In genomic region chr3:20099020-20099539, GRCh38 we compare ENCODE assay signal across 16 cellular contexts. TPM values are rescaled to one million over a fixed set of nuclear protein-coding genes. Genes with fewer than 3 reads are reported as not detected.
A peak's percentile ranks its signal among the peaks of the same experiment; 100 is the strongest.
DNase-seq lines count a peak whose midpoint lies in the region; ATAC-seq and TF ChIP-seq lines count a peak whose summit lies in the region.
"Had no signal": no experiment of that assay in that cellular context is flagged by ENCODE, and none has a peak within 500 bp of the region (broad histone marks: within the 10 kb centered on the region; RNA-seq: fewer than 3 reads in every experiment).

No MANE protein-coding gene starts in this region.

- no peak for DNase-seq in CD4-positive, CD25-positive, alpha-beta regulatory T cell
- DNase-seq in T-helper 17 cell = no peak
- DNase-seq in coronary artery (ENCODE audit: low spot score) = no peak
- DNase-seq in neural progenitor cell (ENCODE audit: low spot score) = peak; percentile 18
- no peak for DNase-seq in NOMO-1 treated with DMSO at 0.1 percent for 48 hours (lab: John Stamatoyannopoulos, UW; ENCODE audit: unreplicated experiment)
- DNase-seq in kidney glomerular epithelial cell (lab: John Stamatoyannopoulos, UW) = no peak
- no peak for DNase-seq in erythroblast (lab: John Stamatoyannopoulos, UW)
- DNase-seq in GM20000 (ENCODE audit: low spot score) = no peak
- DNase-seq: activated gamma-delta T cell, COR-L47, NCI-H2227 treated with DMSO at 0.1 percent for 48 hours had no signal

- peaks cover 52% of the 10 kb centered on the region for H3K36me3 Mint-ChIP-seq in CD4-positive, CD25-positive, alpha-beta regulatory T cell
- H3K36me3 Mint-ChIP-seq in T-helper 17 cell (ENCODE audit: low read depth) (peaks cover 6% of the 10 kb centered on the region), neural progenitor cell (no peaks in the 10 kb centered on the region)

- no peak overlapping the region for H3K9ac ChIP-seq in neural progenitor cell

- no peak overlapping the region for H2AFZ ChIP-seq in neural progenitor cell (replicated peaks)

- H3K9me3 ChIP-seq in CD4-positive, CD25-positive, alpha-beta regulatory T cell (ENCODE audit: control insufficient read depth in 2 of 2, low read length in 2 of 2) = no peaks in the 10 kb centered on the region
- H3K9me3 ChIP-seq in T-helper 17 cell (ENCODE audit: control insufficient read depth, low read length, poor library complexity, severe bottlenecking) (no peaks in the 10 kb centered on the region), neural progenitor cell (ENCODE audit: low read depth) (no peaks in the 10 kb centered on the region)
- H3K9me3 ChIP-seq: esophagus muscularis mucosa, right atrium auricular region had no signal

- peaks cover 34 to 75% (median 61%) of the 10 kb centered on the region in 4 donors for H3K4me1 Mint-ChIP-seq in CD4-positive, CD25-positive, alpha-beta regulatory T cell
- peaks cover 33% of the 10 kb centered on the region for H3K4me1 Mint-ChIP-seq in T-helper 17 cell
- peaks cover 7% of the 10 kb centered on the region for H3K4me1 Mint-ChIP-seq in neural progenitor cell

- peaks cover 13% of the 10 kb centered on the region for H3F3A ChIP-seq in neural progenitor cell (ENCODE audit: low read depth)

- H3K27me3 ChIP-seq in CD4-positive, CD25-positive, alpha-beta regulatory T cell (ENCODE audit: control insufficient read depth, insufficient read depth, low read length) = no peaks in the 10 kb centered on the region
- no peaks in the 10 kb centered on the region for H3K27me3 ChIP-seq in neural progenitor cell
- H3K27me3 ChIP-seq: esophagus muscularis mucosa, right atrium auricular region had no signal

- H3K79me2 ChIP-seq in neural progenitor cell (ENCODE audit: low read depth) = no peaks in the 10 kb centered on the region

- no peak overlapping the region for H3K27ac ChIP-seq in CD4-positive, CD25-positive, alpha-beta regulatory T cell (ENCODE audit: insufficient read depth, low read length, poor library complexity, severe bottlenecking)
- H3K27ac ChIP-seq in coronary artery = peak overlapping the region in 1 of 2 donors; percentile 64
- peak overlapping the region; percentile 50 for H3K27ac ChIP-seq in neural progenitor cell
- H3K27ac ChIP-seq: esophagus muscularis mucosa, right atrium auricular region had no signal

- no peaks in the 10 kb centered on the region for H3K27me3 Mint-ChIP-seq in CD4-positive, CD25-positive, alpha-beta regulatory T cell
- H3K27me3 Mint-ChIP-seq in T-helper 17 cell = no peaks in the 10 kb centered on the region
- no peaks in the 10 kb centered on the region for H3K27me3 Mint-ChIP-seq in neural progenitor cell (ENCODE audit: insufficient read depth, low read depth)

- no peaks in the 10 kb centered on the region for H3K9me3 Mint-ChIP-seq in CD4-positive, CD25-positive, alpha-beta regulatory T cell
- H3K9me3 Mint-ChIP-seq in neural progenitor cell = no peaks in the 10 kb centered on the region
- H3K9me3 Mint-ChIP-seq: neural crest cell had no signal

- peaks cover 50% of the 10 kb centered on the region for H3K36me3 ChIP-seq in CD4-positive, CD25-positive, alpha-beta regulatory T cell (ENCODE audit: control insufficient read depth, insufficient read depth, low read length)
- no peaks in the 10 kb centered on the region for H3K36me3 ChIP-seq in neural progenitor cell

- peak overlapping the region in 3 of 4 donors; percentile 1 to 82 (median 66) for H3K4me3 Mint-ChIP-seq in CD4-positive, CD25-positive, alpha-beta regulatory T cell
- peak overlapping the region; percentile 79 for H3K4me3 Mint-ChIP-seq in T-helper 17 cell
- H3K4me3 Mint-ChIP-seq in neural progenitor cell = no peak overlapping the region
- H3K4me3 Mint-ChIP-seq: neural crest cell had no signal

- no peak for ATAC-seq in CD4-positive, CD25-positive, alpha-beta regulatory T cell (ENCODE audit: low read depth in 2 of 2)
- ATAC-seq in T-helper 17 cell = peak; percentile 42
- ATAC-seq: SK-N-SH treated with all-trans-retinoic acid at 6 μM for 48 hours had no signal

- peak overlapping the region; percentile 54 for H3K4me2 ChIP-seq in neural progenitor cell

- H3K4me1 ChIP-seq in CD4-positive, CD25-positive, alpha-beta regulatory T cell (ENCODE audit: control insufficient read depth, insufficient read depth, low read length, poor library complexity, severe bottlenecking) = peaks cover 52% of the 10 kb centered on the region
- H3K4me1 ChIP-seq in neural progenitor cell = peaks cover 26% of the 10 kb centered on the region

- peak overlapping the region; percentile 49 to 89 (median 81) for H3K27ac Mint-ChIP-seq in CD4-positive, CD25-positive, alpha-beta regulatory T cell
- H3K27ac Mint-ChIP-seq in T-helper 17 cell = peak overlapping the region; percentile 94
- H3K27ac Mint-ChIP-seq in neural progenitor cell = no peak overlapping the region

- TF ChIP-seq POLR2A in erythroblast (IDR thresholded peaks at IDR 0.05; ENCODE audit: low read length) = no peak

- no peaks in the 10 kb centered on the region for H4K20me1 ChIP-seq in neural progenitor cell (ENCODE audit: low read depth)

- TF ChIP-seq CTCF in coronary artery (IDR thresholded peaks at IDR 0.05) (no peak), neural progenitor cell (IDR thresholded peaks at IDR 0.05) (no peak), GM20000 (IDR thresholded peaks at IDR 0.05; ENCODE audit: extremely low read depth, missing control alignments) (no peak)

- H3K4me3 ChIP-seq in CD4-positive, CD25-positive, alpha-beta regulatory T cell (ENCODE audit: low read depth, low read length) = peak overlapping the region; percentile 61
- peak overlapping the region; percentile 16 for H3K4me3 ChIP-seq in coronary artery
- H3K4me3 ChIP-seq in neural progenitor cell = no peak overlapping the region
- H3K4me3 ChIP-seq: esophagus muscularis mucosa, lung, right atrium auricular region had no signal

RNA-seq across cellular contexts. Expression of gene KAT2B, which starts 58.8 kb away (rescaled TPM):
- 185 TPM for total RNA-seq in CD4-positive, CD25-positive, alpha-beta regulatory T cell
- polyA plus RNA-seq in CD4-positive, CD25-positive, alpha-beta regulatory T cell = 10 to 100 TPM in 1 of 4 donors, 1 to 10 TPM in 3; 5.7 to 11.0 (median 7.9) TPM
- total RNA-seq in T-helper 17 cell = 100 to 1,000 TPM; 157 to 161 TPM
- 11.4 and 21.6 TPM in 2 replicates for total RNA-seq in neural progenitor cell (ENCODE audit: low replicate concordance)
